Comparison of ENCODE assay signal across 18 cellular contexts in the genomic region with DNA sequence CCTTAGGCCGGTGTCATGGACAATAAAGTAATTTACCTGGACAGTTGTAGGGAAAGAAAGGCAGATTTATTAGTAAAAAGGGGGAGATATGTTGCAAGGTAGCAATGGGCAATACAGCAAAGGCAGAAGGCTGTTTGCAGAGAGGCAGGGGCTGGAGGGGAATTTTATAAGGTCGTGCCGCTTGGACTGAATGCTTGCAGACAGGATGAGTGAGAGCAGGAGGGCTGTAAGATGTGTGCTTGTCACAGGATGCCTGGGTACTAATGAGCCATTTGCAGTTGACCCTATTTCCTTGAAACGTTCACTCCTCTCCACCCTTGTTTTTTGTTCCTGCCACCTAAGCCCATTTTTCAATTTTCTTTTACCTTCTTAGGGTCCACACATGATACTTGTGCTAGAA.
DNase-seq lines count a peak whose midpoint lies in the region; ATAC-seq, FAIRE-seq and TF ChIP-seq lines count a peak whose summit lies in the region.
"Had no signal": no experiment of that assay in that cellular context is flagged by ENCODE, and none has a peak within 500 bp of the region (broad histone marks: within the 10 kb centered on the region; RNA-seq: fewer than 3 reads in every experiment).

No MANE protein-coding gene starts in this region.

- TF ChIP-seq POLR2A in H1 (IDR thresholded peaks at IDR 0.05; ENCODE audit: control extremely low read depth in 1 of 2, low read depth in 2 of 2, low read length in 2 of 2) (no peak), vagina (IDR thresholded peaks at IDR 0.05) (no peak)

- H3K27ac ChIP-seq in H1 (ENCODE audit: low read depth, low read length) (no peak overlapping the region), mesendoderm (ENCODE audit: low read depth, low read length) (no peak overlapping the region), vagina (no peak overlapping the region)
- H3K27ac ChIP-seq: BLaER1 had no signal

- H3K4me1 ChIP-seq in H1 (replicated peaks in 1 of 4; ENCODE audit: control insufficient read depth in 3 of 4, insufficient read depth in 4 of 4, low read length in 3 of 4) = no peaks in the 10 kb centered on the region; a peak in 1 of 7 replicates
- no peaks in the 10 kb centered on the region for H3K4me1 ChIP-seq in mesendoderm (ENCODE audit: control insufficient read depth, low read depth, low read length)
- no peaks in the 10 kb centered on the region for H3K4me1 ChIP-seq in vagina
- H3K4me1 ChIP-seq: BLaER1, Caco-2 had no signal

- no peaks in the 10 kb centered on the region for H3K79me2 ChIP-seq in H1 (ENCODE audit: control insufficient read depth in 1 of 2, insufficient read depth in 2 of 2, low read length in 2 of 2)
- no peaks in the 10 kb centered on the region for H3K79me2 ChIP-seq in mesendoderm (ENCODE audit: control insufficient read depth, insufficient read depth, low read length)

- TF ChIP-seq CTCF in H1 (IDR thresholded peaks at IDR 0.05; ENCODE audit: control extremely low read depth in 1 of 3, insufficient read depth in 1 of 3, low read depth in 1 of 3, low read length in 3 of 3) (no peak), vagina (IDR thresholded peaks at IDR 0.05) (no peak)

- intact Hi-C loops in vagina (cut with DNase I) = no loop called here

- H3K18ac ChIP-seq in H1 (ENCODE audit: extremely low read depth, low read length) = no peak overlapping the region
- no peak overlapping the region for H3K18ac ChIP-seq in mesendoderm (ENCODE audit: low read length)

- H3K36me3 ChIP-seq in H1 (ENCODE audit: control insufficient read depth in 2 of 4, insufficient read depth in 4 of 4, low read length in 3 of 4) (no peaks in the 10 kb centered on the region), mesendoderm (ENCODE audit: control insufficient read depth, insufficient read depth, low read length) (no peaks in the 10 kb centered on the region), vagina (no peaks in the 10 kb centered on the region)
- H3K36me3 ChIP-seq: BLaER1 had no signal

- no peak for FAIRE-seq in H1 (lab: Jason Lieb, UNC)
- FAIRE-seq: GM12892 had no signal

- H3K4ac ChIP-seq in H1 (replicated peaks; ENCODE audit: insufficient read length, low read depth, low read length) (no peak overlapping the region), mesendoderm (ENCODE audit: low read depth, low read length) (no peak overlapping the region)

- H3K56ac ChIP-seq in H1 (replicated peaks; ENCODE audit: insufficient read length, low read depth, low read length) = no peak overlapping the region
- no peak overlapping the region for H3K56ac ChIP-seq in mesendoderm (ENCODE audit: low read length)

- no peak overlapping the region for H4K91ac ChIP-seq in H1 (replicated peaks; ENCODE audit: insufficient read length, low read length)

- H3K23ac ChIP-seq in H1 (ENCODE audit: insufficient read length) (no peak overlapping the region), mesendoderm (ENCODE audit: low read length) (no peak overlapping the region)

- H3K79me1 ChIP-seq in H1 (ENCODE audit: low read depth, low read length) = no peaks in the 10 kb centered on the region
- H3K79me1 ChIP-seq in mesendoderm (ENCODE audit: low read length) = no peaks in the 10 kb centered on the region

- TF ChIP-seq RAD21 in H1 (IDR thresholded peaks at IDR 0.05 in 1 of 2, conservative IDR thresholded peaks at IDR 0.05 in 1 of 2; ENCODE audit: low read depth in 2 of 2, low read length in 2 of 2) = no peak

- DNase-seq in NCI-H82 (lab: John Stamatoyannopoulos, UW) (peak; percentile 13), NCI-H82 treated with DMSO at 0.1 percent for 48 hours (lab: John Stamatoyannopoulos, UW; ENCODE audit: unreplicated experiment) (no peak), H1 (ENCODE audit: low read depth in 1 of 2, low spot score in 2 of 2) (no peak), mesendoderm (peak; percentile 26), inferior parietal cortex (ENCODE audit: extremely low spot score) (no peak), vagina (ENCODE audit: extremely low spot score in 2 of 2) (no peak), NOMO-1 (lab: John Stamatoyannopoulos, UW; ENCODE audit: unreplicated experiment in 2 of 2) (no peak)
- DNase-seq: 8988T; AML-193; Caco-2; CD8-positive, alpha-beta memory T cell; DND-41; GDM1; GOT3; HCEC 1CT had no signal

- H2BK120ac ChIP-seq in H1 (replicated peaks; ENCODE audit: low read depth, low read length) (no peak overlapping the region), mesendoderm (ENCODE audit: low read depth, low read length) (no peak overlapping the region)

- no peak overlapping the region for H2BK20ac ChIP-seq in H1 (ENCODE audit: low read length)

- no peak overlapping the region for H3K14ac ChIP-seq in H1 (ENCODE audit: insufficient read length)

- H3K9me3 ChIP-seq in H1 (ENCODE audit: insufficient read depth in 2 of 2, low read depth in 1 of 2, low read length in 1 of 2) (no peaks in the 10 kb centered on the region), vagina (no peaks in the 10 kb centered on the region)
- H3K9me3 ChIP-seq: BLaER1, Caco-2 had no signal

- TF ChIP-seq EP300 in H1 (IDR thresholded peaks at IDR 0.05; ENCODE audit: borderline replicate concordance in 1 of 2, low read depth in 2 of 2, low read length in 2 of 2) = no peak

- CTCF ChIA-PET in H1 (lab: Charles Lee; ENCODE audit: partially characterized antibody) = no interaction called here

- H2BK15ac ChIP-seq in H1 (ENCODE audit: low read length) = no peak overlapping the region
- no peak overlapping the region for H2BK15ac ChIP-seq in mesendoderm (replicated peaks; ENCODE audit: low read depth)

- H3K4me2 ChIP-seq in H1 (ENCODE audit: insufficient read depth in 1 of 2, low read depth in 2 of 2, low read length in 2 of 2) (no peak overlapping the region), mesendoderm (ENCODE audit: low read length) (no peak overlapping the region)
- H3K4me2 ChIP-seq: BLaER1 had no signal

- ATAC-seq in HG02884 (IDR thresholded peaks at IDR 0.05; ENCODE audit: unreplicated experiment) = no peak

- H2BK12ac ChIP-seq in H1 (ENCODE audit: low read depth, low read length) = no peak overlapping the region

- H4K8ac ChIP-seq in H1 (ENCODE audit: extremely low read depth, insufficient read depth, low read length) = no peak overlapping the region
- no peak overlapping the region for H4K8ac ChIP-seq in mesendoderm (ENCODE audit: low read depth, low read length)

- H2AK5ac ChIP-seq in H1 (ENCODE audit: low read depth, low read length) = no peak overlapping the region
- H2AK5ac ChIP-seq in mesendoderm (ENCODE audit: low read length) = no peak overlapping the region

- H4K20me1 ChIP-seq in H1 (replicated peaks in 1 of 2; ENCODE audit: control insufficient read depth in 1 of 2, insufficient read depth in 2 of 2, low read length in 2 of 2) = no peaks in the 10 kb centered on the region
- H4K20me1 ChIP-seq: BLaER1 had no signal

- no peak overlapping the region for H3K4me3 ChIP-seq in H1 (ENCODE audit: extremely low read depth in 1 of 4, insufficient read depth in 2 of 4, low read depth in 3 of 4, low read length in 4 of 4)
- H3K4me3 ChIP-seq in mesendoderm (ENCODE audit: low read length) = no peak overlapping the region
- H3K4me3 ChIP-seq in vagina = no peak overlapping the region
- H3K4me3 ChIP-seq: BLaER1 had no signal

- H2BK5ac ChIP-seq in H1 (ENCODE audit: low read depth, low read length) = no peak overlapping the region
- H2BK5ac ChIP-seq in mesendoderm (ENCODE audit: low read length) = no peak overlapping the region

- no peak overlapping the region for H4K5ac ChIP-seq in H1 (ENCODE audit: insufficient read length, low read depth, low read length)
- no peak overlapping the region for H4K5ac ChIP-seq in mesendoderm (ENCODE audit: low read length)

- POLR2A ChIA-PET in H1 (lab: Charles Lee; ENCODE audit: partially characterized antibody) = no interaction called here

- no peak overlapping the region for H3K9ac ChIP-seq in H1 (replicated peaks in 1 of 4; ENCODE audit: extremely low read depth in 1 of 4, low read depth in 3 of 4, low read length in 3 of 4)
- H3K9ac ChIP-seq in mesendoderm (ENCODE audit: low read length) = no peak overlapping the region
- H3K9ac ChIP-seq: BLaER1 had no signal

- peak overlapping the region; percentile 91; the same call in 1 of the 2 replicates for H2AFZ ChIP-seq in H1 (ENCODE audit: low read length)

- no peaks in the 10 kb centered on the region for H3K23me2 ChIP-seq in H1 (ENCODE audit: low read depth, low read length)

- 76% methylated on average over 4 of the region's 4 CpGs; no CpG with 5 or more reads in 1 of the 2 experiments for WGBS in H1 (ENCODE audit: extremely low coverage in 1 of 2, insufficient coverage in 1 of 2, insufficient read length in 1 of 2, insufficient replicate concordance in 2 of 2, low coverage in 1 of 2, low lambda C conversion rate in 2 of 2, missing lambda C conversion rate in 1 of 2), 2 experiments
- no CpG with 5 or more reads among the region's 4 CpGs for WGBS in mesendoderm (ENCODE audit: extremely low coverage, insufficient coverage, low lambda C conversion rate)

- H3K27me3 ChIP-seq in H1 (replicated peaks in 1 of 4; ENCODE audit: control insufficient read depth in 3 of 4, extremely low read depth in 1 of 4, insufficient read depth in 3 of 4, low read length in 3 of 4) (no peaks in the 10 kb centered on the region), mesendoderm (ENCODE audit: insufficient read depth, low read length, poor library complexity) (no peaks in the 10 kb centered on the region), vagina (no peaks in the 10 kb centered on the region)
- H3K27me3 ChIP-seq: BLaER1 had no signal

TF ChIP-seq in H1, 55 proteins besides CTCF, POLR2A, EP300 and RAD21 (continues in another document):
- TF ChIP-seq RBBP5 (IDR thresholded peaks at IDR 0.05; ENCODE audit: borderline replicate concordance, low read depth, low read length) (no peak), RXRA (IDR thresholded peaks at IDR 0.05; ENCODE audit: insufficient read depth, low read depth, low read length) (no peak), EZH2 (IDR thresholded peaks at IDR 0.05; ENCODE audit: low read depth, low read length, severe bottlenecking) (no peak), CTBP2 (IDR thresholded peaks at IDR 0.05; ENCODE audit: borderline replicate concordance, insufficient read depth, insufficient read length, low read length) (no peak), MAX (IDR thresholded peaks at IDR 0.05) (no peak), GABPA (IDR thresholded peaks at IDR 0.05; ENCODE audit: borderline replicate concordance, insufficient read depth, low read length) (no peak), RFX5 (IDR thresholded peaks at IDR 0.05; ENCODE audit: borderline replicate concordance, low read depth, low read length) (no peak), BACH1 (IDR thresholded peaks at IDR 0.05; ENCODE audit: low read length) (no peak), BRCA1 (IDR thresholded peaks at IDR 0.05; ENCODE audit: low read depth, low read length) (no peak), TCF12 (IDR thresholded peaks at IDR 0.05; ENCODE audit: low read depth, low read length) (no peak), NANOG (IDR thresholded peaks at IDR 0.05; ENCODE audit: insufficient read depth, low read depth, low read length, poor library complexity, severe bottlenecking) (no peak), CHD1 (IDR thresholded peaks at IDR 0.05; ENCODE audit: low read depth, low read length) (no peak)

Comparison
In these comparisons a context has a peak if more than half of its experiments do, and no peak if none do; other contexts are left out.
1. DNase-seq: peak in NCI-H82 (single experiment) and mesendoderm (single experiment); none in NCI-H82 treated with DMSO at 0.1 percent for 48 hours (single experiment), H1 (0 of 2), inferior parietal cortex (single experiment), vagina (0 of 2) and NOMO-1 (0 of 2).